Comparison of ENCODE assay signal across 1 cellular context in genomic region chr12:57750561-57751431, GRCh38.
TF ChIP-seq lines count a peak whose summit lies in the region.

No MANE protein-coding gene starts in this region.

TF ChIP-seq in endothelial cell of umbilical vein, 7 proteins besides CTCF, POLR2A, EP300 and RAD21:
- TF ChIP-seq MAX (IDR thresholded peaks at IDR 0.05; ENCODE audit: insufficient read depth, insufficient read length) (no peak), POLR2AphosphoS5 (IDR thresholded peaks at IDR 0.05; ENCODE audit: insufficient read depth, low read depth, low read length) (no peak), FOS (IDR thresholded peaks at IDR 0.05; ENCODE audit: borderline replicate concordance, insufficient read depth, low read length) (no peak), GATA2 (IDR thresholded peaks at IDR 0.05; ENCODE audit: insufficient read depth, insufficient read length, low read depth, low read length) (no peak), JUN (IDR thresholded peaks at IDR 0.05; ENCODE audit: borderline replicate concordance, insufficient read depth, insufficient read length, low read depth) (no peak), EZH2 (IDR thresholded peaks at IDR 0.05; ENCODE audit: borderline replicate concordance, low read depth, low read length, severe bottlenecking) (no peak), MYC (IDR thresholded peaks at IDR 0.05; ENCODE audit: low read depth, low read length) (no peak)
TF ChIP-seq in endothelial cell of umbilical vein: peak in this region for 0.
